1 cellular context compared by ENCODE assay signal in genomic region chr17:61641084-61641483, GRCh38.
A peak's percentile ranks its signal among the peaks of the same experiment; 100 is the strongest.
TF ChIP-seq lines count a peak whose summit lies in the region.

No MANE protein-coding gene starts in this region.

TF ChIP-seq in GM12878, 131 proteins besides CTCF, POLR2A, EP300 and RAD21:
- TF ChIP-seq MTA3 (IDR thresholded peaks at IDR 0.05; ENCODE audit: borderline replicate concordance, low read length) (no peak), NFIC (IDR thresholded peaks at IDR 0.05; ENCODE audit: low read depth, low read length) (no peak), ASH2L (IDR thresholded peaks at IDR 0.05; ENCODE audit: borderline replicate concordance, low read depth) (no peak), ETV6 (conservative IDR thresholded peaks at IDR 0.05 in 1 of 2, IDR thresholded peaks at IDR 0.05 in 1 of 2; ENCODE audit: borderline replicate concordance in 1 of 2, low read depth in 1 of 2) (peak in 1 of 2 experiments; percentile 52; a peak in 1 of 4 replicates), PML (IDR thresholded peaks at IDR 0.05; ENCODE audit: low read length) (no peak), NFXL1 (IDR thresholded peaks at IDR 0.05; ENCODE audit: borderline replicate concordance) (peak; percentile 83), LARP7 (IDR thresholded peaks at IDR 0.05) (no peak), TBL1XR1 (IDR thresholded peaks at IDR 0.05; ENCODE audit: low read depth, low read length) (no peak)
- TF ChIP-seq, protein P1, sequence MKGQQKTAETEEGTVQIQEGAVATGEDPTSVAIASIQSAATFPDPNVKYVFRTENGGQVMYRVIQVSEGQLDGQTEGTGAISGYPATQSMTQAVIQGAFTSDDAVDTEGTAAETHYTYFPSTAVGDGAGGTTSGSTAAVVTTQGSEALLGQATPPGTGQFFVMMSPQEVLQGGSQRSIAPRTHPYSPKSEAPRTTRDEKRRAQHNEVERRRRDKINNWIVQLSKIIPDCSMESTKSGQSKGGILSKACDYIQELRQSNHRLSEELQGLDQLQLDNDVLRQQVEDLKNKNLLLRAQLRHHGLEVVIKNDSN (IDR thresholded peaks at IDR 0.05; ENCODE audit: borderline replicate concordance, extremely low read length, insufficient read depth, low read depth, low read length), result no peak
- TF ChIP-seq, protein P2, sequence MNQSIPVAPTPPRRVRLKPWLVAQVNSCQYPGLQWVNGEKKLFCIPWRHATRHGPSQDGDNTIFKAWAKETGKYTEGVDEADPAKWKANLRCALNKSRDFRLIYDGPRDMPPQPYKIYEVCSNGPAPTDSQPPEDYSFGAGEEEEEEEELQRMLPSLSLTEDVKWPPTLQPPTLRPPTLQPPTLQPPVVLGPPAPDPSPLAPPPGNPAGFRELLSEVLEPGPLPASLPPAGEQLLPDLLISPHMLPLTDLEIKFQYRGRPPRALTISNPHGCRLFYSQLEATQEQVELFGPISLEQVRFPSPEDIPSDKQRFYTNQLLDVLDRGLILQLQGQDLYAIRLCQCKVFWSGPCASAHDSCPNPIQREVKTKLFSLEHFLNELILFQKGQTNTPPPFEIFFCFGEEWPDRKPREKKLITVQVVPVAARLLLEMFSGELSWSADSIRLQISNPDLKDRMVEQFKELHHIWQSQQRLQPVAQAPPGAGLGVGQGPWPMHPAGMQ (IDR thresholded peaks at IDR 0.05; ENCODE audit: borderline replicate concordance), result no peak
- TF ChIP-seq, protein P3, sequence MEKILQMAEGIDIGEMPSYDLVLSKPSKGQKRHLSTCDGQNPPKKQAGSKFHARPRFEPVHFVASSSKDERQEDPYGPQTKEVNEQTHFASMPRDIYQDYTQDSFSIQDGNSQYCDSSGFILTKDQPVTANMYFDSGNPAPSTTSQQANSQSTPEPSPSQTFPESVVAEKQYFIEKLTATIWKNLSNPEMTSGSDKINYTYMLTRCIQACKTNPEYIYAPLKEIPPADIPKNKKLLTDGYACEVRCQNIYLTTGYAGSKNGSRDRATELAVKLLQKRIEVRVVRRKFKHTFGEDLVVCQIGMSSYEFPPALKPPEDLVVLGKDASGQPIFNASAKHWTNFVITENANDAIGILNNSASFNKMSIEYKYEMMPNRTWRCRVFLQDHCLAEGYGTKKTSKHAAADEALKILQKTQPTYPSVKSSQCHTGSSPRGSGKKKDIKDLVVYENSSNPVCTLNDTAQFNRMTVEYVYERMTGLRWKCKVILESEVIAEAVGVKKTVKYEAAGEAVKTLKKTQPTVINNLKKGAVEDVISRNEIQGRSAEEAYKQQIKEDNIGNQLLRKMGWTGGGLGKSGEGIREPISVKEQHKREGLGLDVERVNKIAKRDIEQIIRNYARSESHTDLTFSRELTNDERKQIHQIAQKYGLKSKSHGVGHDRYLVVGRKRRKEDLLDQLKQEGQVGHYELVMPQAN (conservative IDR thresholded peaks at IDR 0.05), result no peak
